Comparison of ENCODE assay signal across 8 cellular contexts in genomic region chr3:56799251-56799882, GRCh38. TPM values are rescaled to one million over a fixed set of nuclear protein-coding genes. Genes with fewer than 3 reads are reported as not detected.
DNase-seq lines count a peak whose midpoint lies in the region; ATAC-seq and TF ChIP-seq lines count a peak whose summit lies in the region.

No MANE protein-coding gene starts in this region.

- TF ChIP-seq CTCF in GM13977 (IDR thresholded peaks at IDR 0.05; ENCODE audit: extremely low read depth, insufficient read depth, missing control alignments) (peak; percentile 58), fibroblast of villous mesenchyme (IDR thresholded peaks at IDR 0.05; ENCODE audit: insufficient read depth, low read depth, low read length) (peak; percentile 57)

- peaks cover 59% of the 10 kb centered on the region for H3K4me1 Mint-ChIP-seq in activated T-cell treated with anti-CD3 and anti-CD28 coated beads, Interleukin-2, amount 50 U/mL, for 4 hours (ENCODE audit: low read depth)

- DNase-seq in AG08395 (ENCODE audit: low spot score): peak; percentile 45
- peak; percentile 60 for DNase-seq in GM13977 (ENCODE audit: low spot score)
- peak; percentile 70 for DNase-seq in NCI-H345 treated with DMSO at 0.1 percent for 48 hours (lab: John Stamatoyannopoulos, UW; ENCODE audit: unreplicated experiment)
- DNase-seq in activated T-cell treated with anti-CD3 and anti-CD28 coated beads, Interleukin-2, amount 50 U/mL, for 4 hours: no peak
- peak; percentile 82 for DNase-seq in fibroblast of villous mesenchyme (ENCODE audit: low read depth)
- peak; percentile 41 for DNase-seq in non-pigmented ciliary epithelial cell (ENCODE audit: low read depth)

- H3K4me3 Mint-ChIP-seq in activated T-cell treated with anti-CD3 and anti-CD28 coated beads, Interleukin-2, amount 50 U/mL, for 4 hours: peak overlapping the region; percentile 95

- ATAC-seq in activated T-cell treated with anti-CD3 and anti-CD28 coated beads, Interleukin-2, amount 50 U/mL, for 4 hours: no peak
- no peak for ATAC-seq in HG03039 (IDR thresholded peaks at IDR 0.05; ENCODE audit: unreplicated experiment)
- ATAC-seq in GM21447 (IDR thresholded peaks at IDR 0.05; ENCODE audit: unreplicated experiment): no peak

- in situ Hi-C loops in GM13977 (cut with MboI; ENCODE audit: low pct_unique_long_range_greater_than_20kb, low sequenced_read_pairs, unreplicated experiment): loop anchor here (5.0 kb wide), 1 partner anchor 102 kb away; no protein-coding TSS in a partner anchor

- H3K36me3 Mint-ChIP-seq in activated T-cell treated with anti-CD3 and anti-CD28 coated beads, Interleukin-2, amount 50 U/mL, for 4 hours (ENCODE audit: insufficient read depth): peaks cover 9% of the 10 kb centered on the region

- peak overlapping the region; percentile 84 for H3K4me3 ChIP-seq in fibroblast of villous mesenchyme (ENCODE audit: low read depth, low read length)

- H3K9me3 Mint-ChIP-seq in activated T-cell treated with anti-CD3 and anti-CD28 coated beads, Interleukin-2, amount 50 U/mL, for 4 hours: no peaks in the 10 kb centered on the region

- no peaks in the 10 kb centered on the region for H3K27me3 Mint-ChIP-seq in activated T-cell treated with anti-CD3 and anti-CD28 coated beads, Interleukin-2, amount 50 U/mL, for 4 hours (ENCODE audit: low read depth)

RNA-seq across cellular contexts. Expression of gene ARHGEF3, which starts 2.4 kb away (rescaled TPM):
- 10 to 100 TPM; 42.4 to 53.9 (median 44.7) TPM for total RNA-seq in activated T-cell treated with anti-CD3 and anti-CD28 coated beads, Interleukin-2, amount 50 U/mL, for 4 hours
- total RNA-seq in fibroblast of villous mesenchyme: 5.5 and 6.5 TPM in 2 replicates
